8 cellular contexts compared by ENCODE assay signal in the genomic region with DNA sequence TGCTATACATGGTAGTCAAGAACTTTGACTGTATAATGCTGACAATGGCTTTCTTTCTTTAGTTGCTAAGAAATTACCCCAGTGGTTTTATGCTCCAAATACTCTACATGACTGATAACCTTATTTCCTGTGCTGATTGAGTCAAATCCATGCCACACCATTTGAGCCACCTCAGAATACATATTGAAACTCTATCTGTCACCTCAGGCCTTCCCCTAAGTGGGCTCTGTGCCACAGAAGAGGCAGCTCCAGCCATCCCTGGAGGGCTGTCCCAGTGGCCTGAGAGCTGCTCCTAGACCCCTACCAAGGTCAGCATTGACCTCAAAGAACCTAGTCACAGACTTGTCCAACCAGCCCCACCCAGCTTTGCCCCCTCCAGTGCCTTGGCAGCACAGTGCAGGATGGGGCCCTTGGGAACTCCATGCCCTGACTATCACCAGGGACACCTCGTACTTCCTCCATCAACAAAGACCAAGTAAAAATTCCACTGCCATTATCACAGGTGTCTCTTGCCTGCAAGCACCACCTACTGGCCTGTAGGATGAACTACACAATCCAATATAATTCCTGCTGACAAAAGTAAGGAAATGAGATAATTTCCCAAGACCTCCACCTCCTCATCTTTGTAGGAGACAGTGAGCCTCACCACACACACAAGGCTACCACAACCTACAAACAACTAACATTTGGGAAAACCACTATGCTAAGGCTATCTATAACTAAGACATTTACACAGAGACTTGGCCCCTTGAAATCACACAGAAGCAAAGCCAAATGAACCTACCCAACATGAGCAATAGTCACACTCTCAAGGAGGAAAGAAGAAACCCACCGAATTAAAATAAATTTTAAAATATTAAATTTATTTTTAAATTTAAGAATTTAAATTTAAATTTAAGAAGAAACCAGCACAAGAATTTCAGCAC.
DNase-seq lines count a peak whose midpoint lies in the region; ATAC-seq and TF ChIP-seq lines count a peak whose summit lies in the region.

No MANE protein-coding gene starts in this region.

- no peaks in the 10 kb centered on the region for H3K36me3 ChIP-seq in RWPE2 (ENCODE audit: low read depth)
- H3K36me3 ChIP-seq in iPS DF 6.9 (ENCODE audit: control insufficient read depth, insufficient read depth, low read length), result no peaks in the 10 kb centered on the region

- no peak overlapping the region for H3K4me3 ChIP-seq in RWPE2 (ENCODE audit: severe bottlenecking)
- no peak overlapping the region for H3K4me3 ChIP-seq in iPS DF 6.9 (ENCODE audit: low read length)

- H3K9me3 ChIP-seq in RWPE2 (ENCODE audit: severe bottlenecking) (peaks cover 4% of the 10 kb centered on the region), iPS DF 6.9 (ENCODE audit: control insufficient read depth, insufficient read depth, low read length) (no peaks in the 10 kb centered on the region)

- H3K4me1 ChIP-seq in RWPE2 (ENCODE audit: insufficient read depth, poor library complexity, severe bottlenecking), result no peaks in the 10 kb centered on the region
- H3K4me1 ChIP-seq in iPS DF 6.9 (ENCODE audit: control insufficient read depth, insufficient read depth, low read length), result no peaks in the 10 kb centered on the region

- no peak overlapping the region for H3K27ac ChIP-seq in RWPE2 (ENCODE audit: poor library complexity, severe bottlenecking)
- no peak overlapping the region for H3K27ac ChIP-seq in iPS DF 6.9 (ENCODE audit: low read length)

- intact Hi-C loops in posterior vena cava (cut with DNase I), result no loop called here

- peak; percentile 15 for DNase-seq in Caki2 (ENCODE audit: low read depth)
- no peak for DNase-seq in RWPE2 (ENCODE audit: low spot score)
- peak; percentile 9 for DNase-seq in iPS DF 6.9 (ENCODE audit: low read depth, low spot score)
- no peak for DNase-seq in posterior vena cava (ENCODE audit: low spot score)
- no peak for DNase-seq in NCI-H345 (lab: John Stamatoyannopoulos, UW)
- DNase-seq in ureter (ENCODE audit: low spot score), result no peak

- no CpG with 5 or more reads among the region's 2 CpGs for WGBS in iPS DF 6.9 (ENCODE audit: insufficient coverage, insufficient read length)

- ATAC-seq in GM19328 (IDR thresholded peaks at IDR 0.05; ENCODE audit: unreplicated experiment) (peak; percentile 43), HG03159 (IDR thresholded peaks at IDR 0.05; ENCODE audit: unreplicated experiment) (peak; percentile 81), RWPE2 (ENCODE audit: low read depth) (no peak)

- in situ Hi-C loops in Caki2 (cut with HindIII; ENCODE audit: low pct_unique_long_range_greater_than_20kb, low sequenced_read_pairs), result no loop called here

- no peaks in the 10 kb centered on the region for H3K27me3 ChIP-seq in RWPE2 (ENCODE audit: insufficient read depth, poor library complexity, severe bottlenecking)
- no peaks in the 10 kb centered on the region for H3K27me3 ChIP-seq in iPS DF 6.9 (ENCODE audit: control insufficient read depth, insufficient read depth, low read length)

- peak; percentile 46 for TF ChIP-seq CTCF in RWPE2 (IDR thresholded peaks at IDR 0.05; ENCODE audit: poor library complexity, severe bottlenecking)

Comparison
In these comparisons a context has a peak if more than half of its experiments do, and no peak if none do; other contexts are left out.
1. DNase-seq: peak in Caki2 (single experiment) and iPS DF 6.9 (single experiment); none in RWPE2 (single experiment), posterior vena cava (single experiment), NCI-H345 (single experiment) and ureter (single experiment).